ENCODE assay signal across 27 cellular contexts in the genomic region with DNA sequence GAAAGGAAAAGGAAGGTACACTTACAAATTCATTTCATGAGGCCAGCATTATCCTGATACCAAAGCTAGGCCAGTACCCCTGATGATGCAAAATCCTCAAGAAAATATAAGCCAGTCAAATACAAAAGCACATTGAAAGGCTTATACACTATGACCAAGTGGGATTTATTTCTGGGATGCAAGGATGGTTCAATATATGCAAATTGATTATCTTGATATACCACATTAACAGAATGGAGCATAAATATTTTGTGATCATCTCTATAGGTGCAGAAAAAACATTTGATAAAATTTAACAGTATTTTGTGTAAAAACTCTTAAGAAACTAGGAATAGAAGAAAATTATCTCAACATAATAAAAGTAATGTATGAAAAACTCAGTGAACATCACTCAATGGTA.
"Had no signal": no experiment of that assay in that cellular context is flagged by ENCODE, and none has a peak within 500 bp of the region (broad histone marks: within the 10 kb centered on the region; RNA-seq: fewer than 3 reads in every experiment).

No MANE protein-coding gene starts in this region.

- FAIRE-seq: islet of Langerhans, keratinocyte had no signal

- H3K27me3 Mint-ChIP-seq: dendritic cell treated with granulocyte-macrophage colony-stimulating factor and Interleukin-4, amounts not matched to agents 40 ng/mL and 50 ng/mL, for 4 days; effector memory CD8-positive, alpha-beta T cell; naive B cell; naive thymus-derived CD8-positive, alpha-beta T cell had no signal

- H3K27me3 ChIP-seq: esophagus squamous epithelium, gastrocnemius medialis, heart right ventricle, left lung had no signal

- H3K27ac ChIP-seq: epithelial cell of prostate, esophagus squamous epithelium, gastrocnemius medialis, heart right ventricle, left lung, lower lobe of right lung had no signal

- H3K4me3 Mint-ChIP-seq: dendritic cell treated with granulocyte-macrophage colony-stimulating factor and Interleukin-4, amounts not matched to agents 40 ng/mL and 50 ng/mL, for 4 days; effector memory CD8-positive, alpha-beta T cell; endodermal cell; mesothelial cell of epicardium; naive B cell; naive thymus-derived CD8-positive, alpha-beta T cell had no signal

- H3K4me1 ChIP-seq: gastrocnemius medialis, left lung had no signal

- H3K4me1 Mint-ChIP-seq: endodermal cell had no signal

- H3K27ac Mint-ChIP-seq: dendritic cell treated with granulocyte-macrophage colony-stimulating factor and Interleukin-4, amounts not matched to agents 40 ng/mL and 50 ng/mL, for 4 days; effector memory CD8-positive, alpha-beta T cell; endodermal cell; mesothelial cell of epicardium had no signal

- ATAC-seq: effector memory CD8-positive, alpha-beta T cell; esophagus mucosa; gastrocnemius medialis; heart right ventricle; left cardiac atrium; left lung; left ventricle myocardium superior; lower lobe of right lung; mucosa of descending colon; naive thymus-derived CD8-positive, alpha-beta T cell had no signal

- DNase-seq: cortex of kidney; effector CD8-positive, alpha-beta T cell; effector memory CD8-positive, alpha-beta T cell; endodermal cell; erythroblast; esophagus squamous epithelium; foreskin fibroblast; foreskin melanocyte; gastrocnemius medialis; glutamatergic neuron; head of caudate nucleus; heart right ventricle; hippocampal formation; left cardiac atrium; left lung; left ventricle myocardium superior; lower lobe of right lung; mesenchymal stem cell; mucosa of descending colon; naive B cell; naive thymus-derived CD8-positive, alpha-beta T cell had no signal

- H3K4me3 ChIP-seq: esophagus squamous epithelium, gastrocnemius medialis, heart right ventricle, left lung, lower lobe of right lung, mucosa of descending colon had no signal

- H3K9me3 Mint-ChIP-seq: effector memory CD8-positive, alpha-beta T cell had no signal

- H3K36me3 ChIP-seq: esophagus squamous epithelium, gastrocnemius medialis, heart right ventricle, left lung, lower lobe of right lung had no signal
